21 cellular contexts compared by ENCODE assay signal in genomic region chr15:39021341-39021740, GRCh38.
"Had no signal": no experiment of that assay in that cellular context is flagged by ENCODE, and none has a peak within 500 bp of the region (broad histone marks: within the 10 kb centered on the region; RNA-seq: fewer than 3 reads in every experiment).

No MANE protein-coding gene starts in this region.

- H3K9ac ChIP-seq: KMS-11 had no signal

- H3K4me2 ChIP-seq: KMS-11 had no signal

- H3K36me3 ChIP-seq: SJSA1 had no signal

- H3K27ac ChIP-seq: KMS-11, SJSA1, SK-N-MC had no signal

- H3K9me3 ChIP-seq: SJSA1 had no signal

- H3K27me3 ChIP-seq: SJSA1 had no signal

- DNase-seq: Kasumi-1, MM.1S, NCI-H1092 treated with DMSO at 0.1 percent for 48 hours, NCI-H1436, NCI-H187, NCI-H2029, NCI-H2081 treated with DMSO at 0.1 percent for 48 hours, NCI-H226, NCI-H446, NCI-H510A, NCI-H524 treated with DMSO at 0.1 percent for 48 hours, NCI-H69, NCI-H774, Right ventricle myocardium superior, RPMI8226, SIG-M5 had no signal

- ATAC-seq: HepG2, K562 had no signal

- H3K4me1 ChIP-seq: SJSA1 had no signal

- H3K4me3 ChIP-seq: K562, SJSA1, SK-N-MC had no signal
